In the genomic region with DNA sequence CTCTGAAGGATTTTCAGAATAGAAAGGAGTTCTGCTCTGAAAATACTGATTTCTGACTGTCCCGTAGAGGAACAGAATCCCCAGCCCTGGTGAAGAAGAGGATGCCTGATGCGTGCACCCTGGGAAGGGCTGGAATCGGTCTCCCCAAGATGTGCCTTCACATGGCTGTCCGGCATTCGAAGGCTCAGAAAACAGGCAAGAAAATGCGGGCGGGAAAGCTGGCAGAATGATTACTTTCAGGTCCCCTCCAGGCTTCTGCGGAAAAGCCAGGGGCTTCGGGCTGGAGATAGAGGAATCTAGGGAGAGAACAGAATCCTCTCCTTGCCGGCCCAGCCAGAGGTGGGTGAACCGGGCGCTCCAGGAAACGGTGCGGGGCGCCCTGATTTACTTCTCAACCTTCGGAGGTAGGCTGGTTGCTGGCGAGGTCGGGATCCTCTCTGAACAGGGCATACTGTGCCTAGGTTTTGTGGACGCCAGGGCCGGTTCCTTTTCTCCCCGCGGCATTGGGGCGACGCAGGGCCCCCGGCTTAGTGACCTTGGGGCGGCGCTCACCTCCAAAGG, we compare ENCODE assay signal across 8 cellular contexts. TPM values are rescaled to one million over a fixed set of nuclear protein-coding genes. Genes with fewer than 3 reads are reported as not detected.
DNase-seq lines count a peak whose midpoint lies in the region; ATAC-seq, FAIRE-seq and TF ChIP-seq lines count a peak whose summit lies in the region.

No MANE protein-coding gene starts in this region.

- no peak for TF ChIP-seq EP300 in H1 (IDR thresholded peaks at IDR 0.05; ENCODE audit: borderline replicate concordance in 1 of 2, low read depth in 2 of 2, low read length in 2 of 2)

- H3K4me3 ChIP-seq in H1 (ENCODE audit: extremely low read depth in 1 of 4, insufficient read depth in 2 of 4, low read depth in 3 of 4, low read length in 4 of 4): peak overlapping the region; percentile 20 to 67 (median 36)
- peak overlapping the region; percentile 34 to 43 for H3K4me3 ChIP-seq in vagina
- H3K4me3 ChIP-seq in kidney (ENCODE audit: low read length in 2 of 2): no peak overlapping the region

- H4K5ac ChIP-seq in H1 (ENCODE audit: insufficient read length, low read depth, low read length): no peak overlapping the region

- H3K14ac ChIP-seq in H1 (ENCODE audit: insufficient read length): no peak overlapping the region

- no peaks in the 10 kb centered on the region for H3K9me3 Mint-ChIP-seq in stimulated activated naive CD8-positive, alpha-beta T cell treated with anti-CD3 and anti-CD28 coated beads, Interleukin-15, Interleukin-2, amounts not matched to agents 100 ng/mL and 50 ng/mL, for 24 hours
- no peaks in the 10 kb centered on the region for H3K9me3 Mint-ChIP-seq in natural killer cell

- H3K23me2 ChIP-seq in H1 (ENCODE audit: low read depth, low read length): peaks cover 28% of the 10 kb centered on the region

- TF ChIP-seq RAD21 in H1 (IDR thresholded peaks at IDR 0.05 in 1 of 2, conservative IDR thresholded peaks at IDR 0.05 in 1 of 2; ENCODE audit: low read depth in 2 of 2, low read length in 2 of 2): no peak

- peak overlapping the region; percentile 94; the same call in 1 of the 2 replicates for H2BK12ac ChIP-seq in H1 (ENCODE audit: low read depth, low read length)

- H2BK5ac ChIP-seq in H1 (ENCODE audit: low read depth, low read length): peak overlapping the region; percentile 81; the same call in 1 of the 2 replicates

- peaks cover 0 to 4% (median 0%) of the 10 kb centered on the region in 4 experiments; a peak in 1 of 8 replicates for H3K36me3 ChIP-seq in H1 (ENCODE audit: control insufficient read depth in 2 of 4, insufficient read depth in 4 of 4, low read length in 3 of 4)
- no peaks in the 10 kb centered on the region for H3K36me3 ChIP-seq in vagina
- H3K36me3 ChIP-seq in kidney (ENCODE audit: control insufficient read depth in 1 of 2, insufficient read depth in 2 of 2, low read length in 2 of 2): no peaks in the 10 kb centered on the region

- no peaks in the 10 kb centered on the region for H3K36me3 Mint-ChIP-seq in stimulated activated naive CD8-positive, alpha-beta T cell treated with anti-CD3 and anti-CD28 coated beads, Interleukin-15, Interleukin-2, amounts not matched to agents 100 ng/mL and 50 ng/mL, for 24 hours (ENCODE audit: low read depth)
- H3K36me3 Mint-ChIP-seq in natural killer cell: no peaks in the 10 kb centered on the region

- H2AFZ ChIP-seq in H1 (ENCODE audit: low read length): no peak overlapping the region

- CTCF ChIA-PET in H1 (lab: Charles Lee; ENCODE audit: partially characterized antibody): interaction anchor here (1.4 to 8.8 kb wide), 8 partner anchors 9 to 532 kb away, joined by 3 to 78 read pairs (median 24); no protein-coding TSS in a partner anchor

- TF ChIP-seq POLR2A in H1 (IDR thresholded peaks at IDR 0.05; ENCODE audit: control extremely low read depth in 1 of 2, low read depth in 2 of 2, low read length in 2 of 2): no peak; a peak in 1 of 3 replicates
- no peak for TF ChIP-seq POLR2A in vagina (IDR thresholded peaks at IDR 0.05)

- no peak overlapping the region for H3K56ac ChIP-seq in H1 (replicated peaks; ENCODE audit: insufficient read length, low read depth, low read length)

- peak overlapping the region in 3 of 4 experiments; percentile 25 to 33 (median 31); a peak in 3 of 7 replicates for H3K9ac ChIP-seq in H1 (replicated peaks in 1 of 4; ENCODE audit: extremely low read depth in 1 of 4, low read depth in 3 of 4, low read length in 3 of 4)
- no peak overlapping the region for H3K9ac ChIP-seq in kidney (ENCODE audit: low read length in 2 of 2)

- H3K27ac ChIP-seq in H1 (ENCODE audit: low read depth, low read length) (no peak overlapping the region), vagina (no peak overlapping the region), kidney (ENCODE audit: low read depth in 2 of 2, low read length in 2 of 2) (no peak overlapping the region)

- H2AK5ac ChIP-seq in H1 (ENCODE audit: low read depth, low read length): no peak overlapping the region

- H3K27me3 ChIP-seq in H1 (replicated peaks in 1 of 4; ENCODE audit: control insufficient read depth in 3 of 4, extremely low read depth in 1 of 4, insufficient read depth in 3 of 4, low read length in 3 of 4): peaks cover 55 to 81% (median 74%) of the 10 kb centered on the region in 4 experiments
- H3K27me3 ChIP-seq in vagina: peaks cover 11% of the 10 kb centered on the region

- no peaks in the 10 kb centered on the region for H3K79me1 ChIP-seq in H1 (ENCODE audit: low read depth, low read length)

- peak overlapping the region; percentile 60; the same call in 1 of the 2 replicates for H3K18ac ChIP-seq in H1 (ENCODE audit: extremely low read depth, low read length)

- H3K4me2 ChIP-seq in H1 (ENCODE audit: insufficient read depth in 1 of 2, low read depth in 2 of 2, low read length in 2 of 2): peak overlapping the region; percentile 81 to 84

- peak overlapping the region; percentile 12 for H3K4ac ChIP-seq in H1 (replicated peaks; ENCODE audit: insufficient read length, low read depth, low read length)

- TF ChIP-seq CTCF in H1 (IDR thresholded peaks at IDR 0.05; ENCODE audit: control extremely low read depth in 1 of 3, insufficient read depth in 1 of 3, low read depth in 1 of 3, low read length in 3 of 3) (no peak), natural killer cell (IDR thresholded peaks at IDR 0.05) (no peak), vagina (IDR thresholded peaks at IDR 0.05) (no peak), kidney (IDR thresholded peaks at IDR 0.05; ENCODE audit: borderline replicate concordance, extremely low read depth, insufficient read depth) (no peak), GM10266 (IDR thresholded peaks at IDR 0.05; ENCODE audit: control insufficient read depth, insufficient read depth, low read depth, missing control alignments) (no peak)

- ATAC-seq in stimulated activated naive CD8-positive, alpha-beta T cell treated with anti-CD3 and anti-CD28 coated beads, Interleukin-15, Interleukin-2, amounts not matched to agents 100 U/mL and 50 U/mL, for 24 hours: no peak
- ATAC-seq in natural killer cell: no peak

- intact Hi-C loops in natural killer cell (cut with micrococcal nuclease): no loop called here
- intact Hi-C loops in vagina (cut with DNase I): no loop called here
- intact Hi-C loops in kidney (cut with DNase I): no loop called here

- POLR2A ChIA-PET in H1 (lab: Charles Lee; ENCODE audit: partially characterized antibody): interaction anchor here (0.8 to 10.0 kb wide), 6 partner anchors 11 to 376 kb away, joined by 3 to 149 read pairs (median 4); no protein-coding TSS in a partner anchor

- peaks cover 73% of the 10 kb centered on the region for H3K27me3 Mint-ChIP-seq in stimulated activated naive CD8-positive, alpha-beta T cell treated with anti-CD3 and anti-CD28 coated beads, Interleukin-15, Interleukin-2, amounts not matched to agents 100 ng/mL and 50 ng/mL, for 24 hours
- peaks cover 42 to 71% of the 10 kb centered on the region in 2 donors for H3K27me3 Mint-ChIP-seq in natural killer cell (ENCODE audit: low read depth in 2 of 2)

- H3K4me1 Mint-ChIP-seq in stimulated activated naive CD8-positive, alpha-beta T cell treated with anti-CD3 and anti-CD28 coated beads, Interleukin-15, Interleukin-2, amounts not matched to agents 100 ng/mL and 50 ng/mL, for 24 hours (ENCODE audit: low read depth): peaks cover 23% of the 10 kb centered on the region
- peaks cover 9 to 28% of the 10 kb centered on the region in 2 donors for H3K4me1 Mint-ChIP-seq in natural killer cell

- H4K20me1 ChIP-seq in H1 (replicated peaks in 1 of 2; ENCODE audit: control insufficient read depth in 1 of 2, insufficient read depth in 2 of 2, low read length in 2 of 2): peaks cover 4 to 10% of the 10 kb centered on the region in 2 experiments

- H3K9me3 ChIP-seq in H1 (ENCODE audit: insufficient read depth in 2 of 2, low read depth in 1 of 2, low read length in 1 of 2): no peaks in the 10 kb centered on the region; a peak in 1 of 4 replicates
- no peaks in the 10 kb centered on the region for H3K9me3 ChIP-seq in vagina
- no peaks in the 10 kb centered on the region for H3K9me3 ChIP-seq in kidney (ENCODE audit: control insufficient read depth in 1 of 2, low read length in 2 of 2)

- no peak for DNase-seq in stimulated activated naive CD8-positive, alpha-beta T cell treated with anti-CD3 and anti-CD28 coated beads, Interleukin-15, Interleukin-2, amounts not matched to agents 100 U/mL and 50 U/mL, for 24 hours
- peak in 1 of 2 experiments; percentile 67 for DNase-seq in H1 (ENCODE audit: low read depth in 1 of 2, low spot score in 2 of 2)
- no peak for DNase-seq in natural killer cell
- DNase-seq in vagina (ENCODE audit: extremely low spot score in 2 of 2): no peak
- no peak for DNase-seq in kidney
- no peak for DNase-seq in stimulated activated CD4-positive, alpha-beta T cell treated with anti-CD3 and anti-CD28 coated beads, Interleukin-1b, Interleukin-23, amount 100 ng/mL, for 48 hours
- no peak for DNase-seq in GM10266 (ENCODE audit: extremely low spot score)

- H3K27ac Mint-ChIP-seq in stimulated activated naive CD8-positive, alpha-beta T cell treated with anti-CD3 and anti-CD28 coated beads, Interleukin-15, Interleukin-2, amounts not matched to agents 100 ng/mL and 50 ng/mL, for 24 hours: no peak overlapping the region
- no peak overlapping the region for H3K27ac Mint-ChIP-seq in natural killer cell

- FAIRE-seq in H1 (lab: Jason Lieb, UNC): no peak
- FAIRE-seq in kidney (lab: Jason Lieb, UNC): no peak

- WGBS in H1 (ENCODE audit: extremely low coverage in 1 of 2, insufficient coverage in 1 of 2, insufficient read length in 1 of 2, insufficient replicate concordance in 2 of 2, low coverage in 1 of 2, low lambda C conversion rate in 2 of 2, missing lambda C conversion rate in 1 of 2), 2 experiments: 3% methylated on average over 18 of the region's 27 CpGs; no CpG with 5 or more reads in 1 of the 2 experiments

- H3K79me2 ChIP-seq in H1 (ENCODE audit: control insufficient read depth in 1 of 2, insufficient read depth in 2 of 2, low read length in 2 of 2): no peaks in the 10 kb centered on the region

- H4K8ac ChIP-seq in H1 (ENCODE audit: extremely low read depth, insufficient read depth, low read length): peak overlapping the region; percentile 31; the same call in 1 of the 2 replicates

- peak overlapping the region; percentile 87; the same call in 1 of the 2 replicates for H2BK20ac ChIP-seq in H1 (ENCODE audit: low read length)

- H3K23ac ChIP-seq in H1 (ENCODE audit: insufficient read length): no peak overlapping the region

- peak overlapping the region; percentile 31 for H4K91ac ChIP-seq in H1 (replicated peaks; ENCODE audit: insufficient read length, low read length)

- H2BK15ac ChIP-seq in H1 (ENCODE audit: low read length): no peak overlapping the region

- H3K4me1 ChIP-seq in H1 (replicated peaks in 1 of 4; ENCODE audit: control insufficient read depth in 3 of 4, insufficient read depth in 4 of 4, low read length in 3 of 4) (peaks cover 7 to 37% (median 16%) of the 10 kb centered on the region in 4 experiments), vagina (peaks cover 43% of the 10 kb centered on the region), kidney (ENCODE audit: control insufficient read depth in 1 of 2, insufficient read depth in 1 of 2, low read depth in 1 of 2, low read length in 2 of 2) (peaks cover 0 to 20% of the 10 kb centered on the region in 2 donors)

- no peak overlapping the region for H2BK120ac ChIP-seq in H1 (replicated peaks; ENCODE audit: low read depth, low read length)

- peak overlapping the region; percentile 57 for H3K4me3 Mint-ChIP-seq in stimulated activated naive CD8-positive, alpha-beta T cell treated with anti-CD3 and anti-CD28 coated beads, Interleukin-15, Interleukin-2, amounts not matched to agents 100 ng/mL and 50 ng/mL, for 24 hours
- H3K4me3 Mint-ChIP-seq in natural killer cell: peak overlapping the region; percentile 15

RNA-seq across cellular contexts. Expression of a gene that starts 2.5 kb away (rescaled TPM):
- total RNA-seq in H1 (2021; fragmentation: NEBNext Ultra II Directional; extraction: Animal tissue kit (Norgen Biotek cat#: 25700)): 7.3 and 7.9 TPM in 2 replicates
- 5.4 and 12.8 TPM in 2 replicates for polyA plus RNA-seq in H1 (2011; rRNA removed)
- polyA plus RNA-seq in H1 (2011; cell fraction: cytosol; rRNA removed): 12.2 TPM
- polyA plus RNA-seq in H1 (2011; cell fraction: nucleus; rRNA removed): 15.9 TPM
- polyA plus RNA-seq in H1 (2012, experiment 1 of 2): 2.0 to 4.3 TPM (median 3.0 TPM) in 4 replicates
- polyA plus RNA-seq in H1 (2012, experiment 2 of 2): 0.79 TPM
- polyA plus RNA-seq in H1 (2013, experiment 1 of 2): 9.1 TPM
- 8.4 TPM for polyA plus RNA-seq in H1 (2013, experiment 2 of 2)
- polyA minus RNA-seq in H1 (2011; rRNA and poly(A)+ RNA removed): 4.3 and 4.9 TPM in 2 replicates
- 3.1 TPM for polyA minus RNA-seq in H1 (2011; cell fraction: cytosol; rRNA and poly(A)+ RNA removed)
- 10.0 TPM for polyA minus RNA-seq in H1 (2011; cell fraction: nucleus; rRNA and poly(A)+ RNA removed)
- total RNA-seq in natural killer cell: not detected
- 1.5 TPM for total RNA-seq in vagina
- total RNA-seq in kidney: not detected
- not detected for polyA plus RNA-seq in kidney (ENCODE audit: insufficient read depth, low read depth, low replicate concordance)

RNA-seq across cellular contexts. Expression of a gene that starts 2.6 kb away (rescaled TPM):
- total RNA-seq in H1 (2021; fragmentation: NEBNext Ultra II Directional; extraction: Animal tissue kit (Norgen Biotek cat#: 25700)): 2.2 and 2.4 TPM in 2 replicates
- polyA plus RNA-seq in H1 (2011; rRNA removed) (0.59 and 1.6 TPM in 2 replicates), kidney (ENCODE audit: insufficient read depth, low read depth, low replicate concordance) (not detected)
- polyA plus RNA-seq in H1 (2011; cell fraction: cytosol; rRNA removed): 0.88 TPM
- polyA plus RNA-seq in H1 (2011; cell fraction: nucleus; rRNA removed): 1.5 TPM
- 0.57 to 0.83 TPM (median 0.62 TPM) in 4 replicates for polyA plus RNA-seq in H1 (2012, experiment 1 of 2)
- 1.2 TPM for polyA plus RNA-seq in H1 (2012, experiment 2 of 2)
- 1.6 TPM for polyA plus RNA-seq in H1 (2013, experiment 1 of 2)
- 2.1 TPM for polyA plus RNA-seq in H1 (2013, experiment 2 of 2)
- 0.10 and 0.41 TPM in 2 replicates for polyA minus RNA-seq in H1 (2011; rRNA and poly(A)+ RNA removed)
- polyA minus RNA-seq in H1 (2011; cell fraction: cytosol; rRNA and poly(A)+ RNA removed): 0.51 TPM
- polyA minus RNA-seq in H1 (2011; cell fraction: nucleus; rRNA and poly(A)+ RNA removed): 2.3 TPM
- total RNA-seq in natural killer cell (not detected), vagina (1.5 TPM), kidney (not detected)

RNA-seq across cellular contexts. Expression of a gene that starts 56.5 kb away (rescaled TPM):
- not detected in 2 replicates for total RNA-seq in H1 (2021; fragmentation: NEBNext Ultra II Directional; extraction: Animal tissue kit (Norgen Biotek cat#: 25700))
- not detected in 2 replicates for polyA plus RNA-seq in H1 (2011; rRNA removed)
- polyA plus RNA-seq in H1 (2011; cell fraction: cytosol; rRNA removed): not detected
- polyA plus RNA-seq in H1 (2011; cell fraction: nucleus; rRNA removed): not detected
- polyA plus RNA-seq in H1 (2012, experiment 1 of 2): not detected in 4 replicates
- not detected for polyA plus RNA-seq in H1 (2012, experiment 2 of 2)
- not detected for polyA plus RNA-seq in H1 (2013, experiment 1 of 2)
- not detected for polyA plus RNA-seq in H1 (2013, experiment 2 of 2)
- not detected in 2 replicates for polyA minus RNA-seq in H1 (2011; rRNA and poly(A)+ RNA removed)
- polyA minus RNA-seq in H1 (2011; cell fraction: cytosol; rRNA and poly(A)+ RNA removed): not detected
- not detected for polyA minus RNA-seq in H1 (2011; cell fraction: nucleus; rRNA and poly(A)+ RNA removed)
- not detected for total RNA-seq in natural killer cell
- not detected for total RNA-seq in vagina
- total RNA-seq in kidney: not detected
- not detected for polyA plus RNA-seq in kidney (ENCODE audit: insufficient read depth, low read depth, low replicate concordance)

Comparison
In these comparisons a context has a peak if more than half of its experiments do, and no peak if none do; other contexts are left out.
1. H3K4me3 ChIP-seq: peak in H1 (4 of 4) and vagina (2 of 2); none in kidney (0 of 2).
2. H3K9ac ChIP-seq: peak in H1 (3 of 4); none in kidney (0 of 2).